10 cellular contexts compared by ENCODE assay signal in the genomic region with DNA sequence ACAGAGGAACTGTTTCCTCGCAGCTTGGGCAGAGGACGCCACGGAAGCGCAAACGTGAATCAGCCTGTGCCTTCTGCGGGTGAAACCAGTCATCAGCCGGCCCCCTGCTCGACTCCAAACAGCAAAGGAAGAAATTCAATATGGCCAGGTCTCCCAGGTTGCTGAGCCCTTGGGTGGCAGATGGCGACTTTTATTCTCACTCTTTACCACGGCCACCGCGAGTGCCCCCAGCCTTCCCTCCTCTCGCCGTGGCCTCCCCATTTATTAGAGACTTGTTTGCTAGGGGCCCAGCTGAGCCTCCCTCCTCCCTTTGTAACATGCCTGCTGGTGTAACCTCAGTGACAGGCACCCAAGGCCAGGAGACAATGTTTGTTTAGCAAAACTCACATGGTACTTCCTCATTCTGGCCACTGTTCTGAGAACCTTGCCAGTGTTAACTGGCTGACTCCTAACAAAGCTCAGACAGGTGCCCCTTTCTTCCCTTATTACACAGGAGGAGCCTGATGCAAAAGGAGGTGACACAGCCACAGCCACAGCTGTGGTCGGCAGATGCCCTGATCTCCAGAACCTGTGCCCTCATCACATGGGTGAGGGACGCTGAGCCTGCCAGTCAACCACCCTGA. TPM values are rescaled to one million over a fixed set of nuclear protein-coding genes. Genes with fewer than 3 reads are reported as not detected.
DNase-seq lines count a peak whose midpoint lies in the region; ATAC-seq and TF ChIP-seq lines count a peak whose summit lies in the region.
"Had no signal": no experiment of that assay in that cellular context is flagged by ENCODE, and none has a peak within 500 bp of the region (broad histone marks: within the 10 kb centered on the region; RNA-seq: fewer than 3 reads in every experiment).

No MANE protein-coding gene starts in this region.

- intact Hi-C loops in PC-9 (cut with micrococcal nuclease; ENCODE audit: unreplicated experiment): loop anchor here (1.0 kb wide), 1 partner anchor 8 kb away; no protein-coding TSS in a partner anchor
- intact Hi-C loops in activated naive CD4-positive, alpha-beta T cell treated with anti-CD3 and anti-CD28 coated beads for 36 hours (cut with micrococcal nuclease): no loop called here

- no peak overlapping the region; the same call in 1 of the 2 replicates for H2AFZ ChIP-seq in PC-9
- H2AFZ ChIP-seq in Karpas-422 (ENCODE audit: low read length): no peak overlapping the region

- H3K4me1 ChIP-seq in PC-9 (replicated peaks; ENCODE audit: insufficient read depth): peaks cover 52% of the 10 kb centered on the region
- peaks cover 3% of the 10 kb centered on the region for H3K4me1 ChIP-seq in Karpas-422 (ENCODE audit: low read length)

- no peak overlapping the region for H3K9ac ChIP-seq in Karpas-422 (ENCODE audit: low read length)

- peak; percentile 48 for DNase-seq in CD1c-positive myeloid dendritic cell (ENCODE audit: extremely low spot score)
- DNase-seq in PC-9: peak; percentile 42 to 93
- DNase-seq in medulla oblongata (ENCODE audit: extremely low spot score): peak; percentile 38
- no peak for DNase-seq in HFFc6
- DNase-seq in activated naive CD4-positive, alpha-beta T cell treated with anti-CD3 and anti-CD28 coated beads for 36 hours: no peak
- no peak for DNase-seq in Karpas-422
- DNase-seq: COR-L47; stimulated activated CD4-positive, alpha-beta T cell treated with anti-CD3 and anti-CD28 coated beads, Interleukin-1b, Interleukin-23, amount 100 ng/mL, for 48 hours had no signal

- H4K20me1 ChIP-seq in PC-9 (ENCODE audit: insufficient read depth) (peaks cover 13% of the 10 kb centered on the region; the same call in 1 of the 2 replicates), Karpas-422 (ENCODE audit: insufficient read depth, low read depth, low read length) (no peaks in the 10 kb centered on the region)

- peak overlapping the region; percentile 40; the same call in 1 of the 2 replicates for H3K4me3 ChIP-seq in PC-9
- H3K4me3 ChIP-seq in Karpas-422 (ENCODE audit: low read length): no peak overlapping the region

- H3K4me2 ChIP-seq in PC-9 (peak overlapping the region; percentile 86), Karpas-422 (ENCODE audit: low read depth, low read length, poor library complexity, severe bottlenecking) (no peak overlapping the region)

- peaks cover 16% of the 10 kb centered on the region for H3K4me1 Mint-ChIP-seq in HFFc6 (ENCODE audit: low read depth)
- H3K4me1 Mint-ChIP-seq in activated naive CD4-positive, alpha-beta T cell treated with anti-CD3 and anti-CD28 coated beads for 36 hours (ENCODE audit: low read depth): peaks cover 3% of the 10 kb centered on the region

- H3K36me3 Mint-ChIP-seq in HFFc6 (ENCODE audit: low read depth): no peaks in the 10 kb centered on the region
- H3K36me3 Mint-ChIP-seq in activated naive CD4-positive, alpha-beta T cell treated with anti-CD3 and anti-CD28 coated beads for 36 hours (ENCODE audit: low read depth): no peaks in the 10 kb centered on the region

- H3K27ac ChIP-seq in PC-9 (peak overlapping the region; percentile 89), Karpas-422 (ENCODE audit: low read length) (no peak overlapping the region)

- TF ChIP-seq CTCF in PC-9 (conservative IDR thresholded peaks at IDR 0.05) (no peak), HFFc6 (IDR thresholded peaks at IDR 0.05) (no peak)

- no peaks in the 10 kb centered on the region for H3K9me3 ChIP-seq in PC-9 (ENCODE audit: insufficient read depth, low read depth)
- H3K9me3 ChIP-seq in Karpas-422 (ENCODE audit: low read length): no peaks in the 10 kb centered on the region

- H3K36me3 ChIP-seq in PC-9 (ENCODE audit: low read depth) (0 out of 2 replicates have a peak, but pooled peaks cover 11% of the 10 kb centered on the region), Karpas-422 (ENCODE audit: insufficient read depth, low read length) (no peaks in the 10 kb centered on the region)

- H3K79me2 ChIP-seq in PC-9 (ENCODE audit: low read depth) (peaks cover 95% of the 10 kb centered on the region), Karpas-422 (ENCODE audit: low read length) (no peaks in the 10 kb centered on the region)

- H3K27me3 ChIP-seq in PC-9 (ENCODE audit: insufficient read depth, low read depth) (no peaks in the 10 kb centered on the region), Karpas-422 (ENCODE audit: low read length) (no peaks in the 10 kb centered on the region)

- H3K9me2 ChIP-seq in PC-9 (ENCODE audit: insufficient read depth) (no peaks in the 10 kb centered on the region), Karpas-422 (replicated peaks; ENCODE audit: insufficient read depth, low read length) (no peaks in the 10 kb centered on the region)

- peak; percentile 50 for ATAC-seq in HG03175 (IDR thresholded peaks at IDR 0.05; ENCODE audit: unreplicated experiment)
- ATAC-seq in HG02610 (IDR thresholded peaks at IDR 0.05; ENCODE audit: unreplicated experiment): no peak

- POLR2A ChIA-PET in PC-9 (lab: Charles Lee; ENCODE audit: unreplicated experiment): interaction anchor here (0.5 to 0.6 kb wide), 4 partner anchors 95 to 703 kb away, joined by 3 to 13 read pairs (median 6); no protein-coding TSS in a partner anchor

- peaks cover 37% of the 10 kb centered on the region for H3F3A ChIP-seq in PC-9 (ENCODE audit: insufficient read depth, low read depth)

- CTCF ChIA-PET in PC-9 (lab: Charles Lee): interaction anchor here (0.6 kb wide), 1 partner anchor 16 kb away, joined by 3 read pairs; no protein-coding TSS in a partner anchor
- CTCF ChIA-PET in activated naive CD4-positive, alpha-beta T cell treated with anti-CD3 and anti-CD28 coated beads for 36 hours (lab: Charles Lee): interaction anchor here (0.6 to 1.1 kb wide), 2 partner anchors 19 to 650 kb away, joined by 4 read pairs; no protein-coding TSS in a partner anchor

- no TSS peak for BruUV-seq in PC-9 (replicated peaks; lab: Mats Ljungman, UMichigan)

- no peak overlapping the region for H3K27ac Mint-ChIP-seq in HFFc6
- H3K27ac Mint-ChIP-seq in activated naive CD4-positive, alpha-beta T cell treated with anti-CD3 and anti-CD28 coated beads for 36 hours: no peak overlapping the region

- H3K9me3 Mint-ChIP-seq in HFFc6: peaks cover 5% of the 10 kb centered on the region
- H3K9me3 Mint-ChIP-seq in activated naive CD4-positive, alpha-beta T cell treated with anti-CD3 and anti-CD28 coated beads for 36 hours: no peaks in the 10 kb centered on the region

- no peak overlapping the region for H3K4me3 Mint-ChIP-seq in HFFc6
- no peak overlapping the region for H3K4me3 Mint-ChIP-seq in activated naive CD4-positive, alpha-beta T cell treated with anti-CD3 and anti-CD28 coated beads for 36 hours

- H3K27me3 Mint-ChIP-seq in HFFc6 (ENCODE audit: insufficient read depth): peaks cover 11% of the 10 kb centered on the region
- H3K27me3 Mint-ChIP-seq in activated naive CD4-positive, alpha-beta T cell treated with anti-CD3 and anti-CD28 coated beads for 36 hours (ENCODE audit: low read depth): peaks cover 3% of the 10 kb centered on the region

RNA-seq across cellular contexts. Expression of gene RAB20, which starts 5.8 kb away (rescaled TPM):
- 31.9 and 41.0 TPM in 2 replicates for total RNA-seq in PC-9 (2021)
- total RNA-seq in HFFc6 (2021; fragmentation: NEBNext Ultra II Directional; extraction: Animal tissue kit (Norgen Biotek cat#: 25700)): 1 to 10 TPM in 1 of 6 experiments, under 1 TPM in 5; 0.40 to 1.0 (median 0.74) TPM
- total RNA-seq in activated naive CD4-positive, alpha-beta T cell treated with anti-CD3 and anti-CD28 coated beads for 36 hours: 1 to 10 TPM; 1.4 to 1.5 TPM
- total RNA-seq in Karpas-422 (2014; rRNA removed; shearing (Covaris generic); ENCODE audit: low replicate concordance): 0.79 TPM in 1 of 2 replicates, not detected in the other

RNA-seq across cellular contexts. Expression of gene NAXD, which starts 59.6 kb away (rescaled TPM):
- 30.2 and 35.2 TPM in 2 replicates for total RNA-seq in PC-9 (2021)
- total RNA-seq in HFFc6 (2021; fragmentation: NEBNext Ultra II Directional; extraction: Animal tissue kit (Norgen Biotek cat#: 25700)): 10 to 100 TPM; 20.3 to 27.4 (median 22.8) TPM
- total RNA-seq in activated naive CD4-positive, alpha-beta T cell treated with anti-CD3 and anti-CD28 coated beads for 36 hours: 10 to 100 TPM; 20.8 to 23.3 TPM
- 16.5 and 20.6 TPM in 2 replicates for total RNA-seq in Karpas-422 (2014; rRNA removed; shearing (Covaris generic); ENCODE audit: low replicate concordance)

Comparison
In these comparisons a context has a peak if more than half of its experiments do, and no peak if none do; other contexts are left out.
1. DNase-seq: peak in CD1c-positive myeloid dendritic cell (single experiment), PC-9 (2 of 2) and medulla oblongata (single experiment); none in HFFc6 (single experiment), activated naive CD4-positive, alpha-beta T cell treated with anti-CD3 and anti-CD28 coated beads for 36 hours (single experiment) and Karpas-422 (single experiment).
2. RNA of gene RAB20, which starts 5.8 kb away (total RNA-seq): 31.9 to 41.0 TPM in PC-9; 1.4 to 1.5 TPM in activated naive CD4-positive, alpha-beta T cell treated with anti-CD3 and anti-CD28 coated beads for 36 hours, 0.40 to 1.0 TPM in HFFc6 and 0.79 TPM in Karpas-422; every median in the first group is over 10 times any median in the second.